1 cellular context compared by ENCODE assay signal in genomic region chr22:24482998-24483397, GRCh38.
TF ChIP-seq lines count a peak whose summit lies in the region.

No MANE protein-coding gene starts in this region.

TF ChIP-seq in GM23338, 12 proteins besides CTCF, POLR2A, EP300 and RAD21:
- no peak for TF ChIP-seq NANOG (IDR thresholded peaks at IDR 0.05; ENCODE audit: borderline replicate concordance)
- TF ChIP-seq EZH2 (IDR thresholded peaks at IDR 0.05; ENCODE audit: low read depth, unreplicated experiment) = no peak
- TF ChIP-seq EZH2phosphoT487 (IDR thresholded peaks at IDR 0.05; ENCODE audit: unreplicated experiment) = no peak
- TF ChIP-seq CREB1 (CRISPR knock-in tag; IDR thresholded peaks at IDR 0.05; ENCODE audit: low read depth) = no peak
- no peak for TF ChIP-seq POLR2AphosphoS5 (IDR thresholded peaks at IDR 0.05; ENCODE audit: low read depth)
- no peak for TF ChIP-seq JUNB (IDR thresholded peaks at IDR 0.05; ENCODE audit: unreplicated experiment)
- no peak for TF ChIP-seq ZNF114 (CRISPR knock-in tag; IDR thresholded peaks at IDR 0.05)
- no peak for TF ChIP-seq ZNF331 (CRISPR knock-in tag; IDR thresholded peaks at IDR 0.05; ENCODE audit: low read depth)
- TF ChIP-seq STAT1 (IDR thresholded peaks at IDR 0.05; ENCODE audit: unreplicated experiment) = no peak
- no peak for TF ChIP-seq ETS1 (IDR thresholded peaks at IDR 0.05)
- no peak for TF ChIP-seq ZNF462 (CRISPR knock-in tag; IDR thresholded peaks at IDR 0.05)
- TF ChIP-seq REST (IDR thresholded peaks at IDR 0.05; ENCODE audit: unreplicated experiment) = no peak
